Comparison of ENCODE assay signal across 22 cellular contexts in genomic region chr3:114550155-114550554, GRCh38.
"Had no signal": no experiment of that assay in that cellular context is flagged by ENCODE, and none has a peak within 500 bp of the region (broad histone marks: within the 10 kb centered on the region; RNA-seq: fewer than 3 reads in every experiment).

No MANE protein-coding gene starts in this region.

- H3K9me3 Mint-ChIP-seq: activated T-cell treated with anti-CD3 and anti-CD28 coated beads, Interleukin-2, amount 50 U/mL, for 4 hours; naive thymus-derived CD8-positive, alpha-beta T cell; T-cell had no signal

- H3K27me3 Mint-ChIP-seq: activated naive CD8-positive, alpha-beta T cell; naive thymus-derived CD8-positive, alpha-beta T cell; T-cell had no signal

- ATAC-seq: activated T-cell treated with anti-CD3 and anti-CD28 coated beads, Interleukin-2, amount 50 U/mL, for 4 hours; mucosa of descending colon; naive thymus-derived CD8-positive, alpha-beta T cell; right cardiac atrium; T-cell had no signal

- H3K4me3 Mint-ChIP-seq: activated naive CD8-positive, alpha-beta T cell; activated T-cell treated with anti-CD3 and anti-CD28 coated beads, Interleukin-2, amount 50 U/mL, for 4 hours; naive thymus-derived CD8-positive, alpha-beta T cell; T-cell had no signal

- H3K27ac Mint-ChIP-seq: activated naive CD8-positive, alpha-beta T cell; naive thymus-derived CD8-positive, alpha-beta T cell; T-cell had no signal

- H3K4me3 ChIP-seq: mucosa of descending colon, transverse colon had no signal

- DNase-seq: activated CD4-positive, alpha-beta T cell treated with anti-CD3 and anti-CD28 coated beads for 1 hour; activated CD4-positive, alpha-beta T cell treated with anti-CD3 and anti-CD28 coated beads, Interleukin-2, amount 50 U/mL, for 48 hours; activated gamma-delta T cell; activated T-cell treated with anti-CD3 and anti-CD28 coated beads, Interleukin-2, amount 50 U/mL, for 4 hours; aorta; caudate nucleus; cortex of kidney; effector CD8-positive, alpha-beta T cell; foreskin melanocyte; head of caudate nucleus; mammary epithelial cell; mucosa of descending colon; naive thymus-derived CD8-positive, alpha-beta T cell; posterior cingulate gyrus; right cardiac atrium; stimulated activated CD4-positive, alpha-beta T cell treated with anti-CD3 and anti-CD28 coated beads, Interleukin-1b, Interleukin-23, amount 100 ng/mL, for 48 hours; stimulated activated naive CD4-positive, alpha-beta T cell; substantia nigra; T-cell; T1000; transverse colon had no signal
